Comparison of ENCODE assay signal across 15 cellular contexts in genomic region chr1:11701551-11701961, GRCh38. TPM values are rescaled to one million over a fixed set of nuclear protein-coding genes. Genes with fewer than 3 reads are reported as not detected.
A peak's percentile ranks its signal among the peaks of the same experiment; 100 is the strongest.
DNase-seq lines count a peak whose midpoint lies in the region; ATAC-seq and TF ChIP-seq lines count a peak whose summit lies in the region.
"Had no signal": no experiment of that assay in that cellular context is flagged by ENCODE, and none has a peak within 500 bp of the region (broad histone marks: within the 10 kb centered on the region; RNA-seq: fewer than 3 reads in every experiment).

No MANE protein-coding gene starts in this region.

- intact Hi-C loops in heart right ventricle (cut with DNase I), result no loop called here

- peak in 6 of 8 donors; percentile 34 to 43 (median 38) for ATAC-seq in heart right ventricle
- no peak for ATAC-seq in GM21576 (IDR thresholded peaks at IDR 0.05; ENCODE audit: unreplicated experiment)
- ATAC-seq: activated naive CD4-positive, alpha-beta T cell treated with anti-CD3 and anti-CD28 coated beads, Interleukin-2, amount 50 U/mL, for 72 hours; lower lobe of right lung had no signal

- H3K27me3 ChIP-seq in heart right ventricle (peaks cover 0 to 92% (median 71%) of the 10 kb centered on the region in 7 donors), Karpas-422 (ENCODE audit: low read length) (no peaks in the 10 kb centered on the region)

- no peak overlapping the region for H3K9ac ChIP-seq in Karpas-422 (ENCODE audit: low read length)

- no peaks in the 10 kb centered on the region for H3K9me3 ChIP-seq in heart right ventricle
- no peaks in the 10 kb centered on the region for H3K9me3 ChIP-seq in Karpas-422 (ENCODE audit: low read length)
- H3K9me3 ChIP-seq: lower lobe of right lung had no signal

- no peaks in the 10 kb centered on the region for H3K9me2 ChIP-seq in Karpas-422 (replicated peaks; ENCODE audit: insufficient read depth, low read length)

- H3K4me3 ChIP-seq in heart right ventricle (peak overlapping the region in 2 of 10 donors; percentile 8 to 21), Karpas-422 (ENCODE audit: low read length) (no peak overlapping the region)
- H3K4me3 ChIP-seq: lower lobe of right lung had no signal

- H4K20me1 ChIP-seq in Karpas-422 (ENCODE audit: insufficient read depth, low read depth, low read length), result no peaks in the 10 kb centered on the region

- H3K27ac ChIP-seq in heart right ventricle, result no peak overlapping the region
- no peak overlapping the region for H3K27ac ChIP-seq in substantia nigra (ENCODE audit: low read depth, low read length, poor library complexity, severe bottlenecking)
- H3K27ac ChIP-seq in Karpas-422 (ENCODE audit: low read length), result no peak overlapping the region
- H3K27ac ChIP-seq: lower lobe of right lung had no signal

- H3K4me2 ChIP-seq in Karpas-422 (ENCODE audit: low read depth, low read length, poor library complexity, severe bottlenecking), result no peak overlapping the region

- H3K36me3 ChIP-seq in heart right ventricle, result no peaks in the 10 kb centered on the region
- no peaks in the 10 kb centered on the region for H3K36me3 ChIP-seq in Karpas-422 (ENCODE audit: insufficient read depth, low read length)
- H3K36me3 ChIP-seq: lower lobe of right lung had no signal

- DNase-seq in DMS53 (lab: John Stamatoyannopoulos, UW), result peak; percentile 46
- no peak for DNase-seq in DMS53 treated with DMSO at 0.1 percent for 48 hours (lab: John Stamatoyannopoulos, UW; ENCODE audit: unreplicated experiment)
- peak in 53 of 56 donors; percentile 25 to 91 (median 77) for DNase-seq in amygdala (lab: John Stamatoyannopoulos, UW)
- no peak for DNase-seq in heart right ventricle
- peak in 44 of 49 donors; percentile 22 to 93 (median 68) for DNase-seq in substantia nigra (lab: John Stamatoyannopoulos, UW)
- DNase-seq in GM13977 (ENCODE audit: low spot score), result no peak
- no peak for DNase-seq in Karpas-422
- DNase-seq: 8988T; DND-41; effector memory CD4-positive, alpha-beta T cell; lower lobe of right lung; NCI-H2081 treated with DMSO at 0.1 percent for 48 hours; T1000 had no signal

- H2AFZ ChIP-seq in Karpas-422 (ENCODE audit: low read length), result no peak overlapping the region

- in situ Hi-C loops in GM13977 (cut with MboI; ENCODE audit: low pct_unique_long_range_greater_than_20kb, low sequenced_read_pairs, unreplicated experiment), result no loop called here

- no peaks in the 10 kb centered on the region for H3K79me2 ChIP-seq in Karpas-422 (ENCODE audit: low read length)

- TF ChIP-seq CTCF in heart right ventricle (IDR thresholded peaks at IDR 0.05) (no peak), GM13977 (IDR thresholded peaks at IDR 0.05; ENCODE audit: extremely low read depth, insufficient read depth, missing control alignments) (no peak)

- H3K4me1 ChIP-seq in heart right ventricle, result peaks cover 0 to 17% (median 13%) of the 10 kb centered on the region in 9 donors
- no peaks in the 10 kb centered on the region for H3K4me1 ChIP-seq in Karpas-422 (ENCODE audit: low read length)
- H3K4me1 ChIP-seq: lower lobe of right lung had no signal

- 25 to 26% methylated on average over 15 of the region's 15 CpGs for WGBS in heart right ventricle, 2 donors

RNA-seq across cellular contexts. Expression of gene DRAXIN, which starts 10.0 kb away (rescaled TPM):
- total RNA-seq in heart right ventricle, result under 1 TPM in 8 of 10 donors, not detected in 2; 0.05 to 0.18 (median 0.12) TPM
- polyA plus RNA-seq in heart right ventricle, result under 1 TPM; 0.01 to 0.07 TPM
- not detected in 2 replicates for total RNA-seq in Karpas-422 (2014; rRNA removed; shearing (Covaris generic); ENCODE audit: low replicate concordance)

RNA-seq across cellular contexts. Expression of gene MAD2L2, which starts 20.6 kb away (rescaled TPM):
- 10 to 100 TPM; 10.9 to 28.5 (median 17.0) TPM for total RNA-seq in heart right ventricle
- polyA plus RNA-seq in heart right ventricle, result 10 to 100 TPM; 16.6 to 59.0 TPM
- 89.3 and 117 TPM in 2 replicates for total RNA-seq in Karpas-422 (2014; rRNA removed; shearing (Covaris generic); ENCODE audit: low replicate concordance)

RNA-seq across cellular contexts. Expression of gene AGTRAP, which starts 34.4 kb away (rescaled TPM):
- 10 to 100 TPM; 12.9 to 37.9 (median 16.9) TPM for total RNA-seq in heart right ventricle
- 10 to 100 TPM; 21.4 to 96.7 TPM for polyA plus RNA-seq in heart right ventricle
- total RNA-seq in Karpas-422 (2014; rRNA removed; shearing (Covaris generic); ENCODE audit: low replicate concordance), result 24.3 and 24.9 TPM in 2 replicates

RNA-seq across cellular contexts. Expression of gene FBXO6, which starts 37.6 kb away (rescaled TPM):
- total RNA-seq in heart right ventricle, result 10 to 100 TPM in 1 of 10 donors, 1 to 10 TPM in 9; 4.8 to 21.7 (median 7.9) TPM
- 10 to 100 TPM in 1 of 2 donors, 1 to 10 TPM in 1; 6.0 to 12.9 TPM for polyA plus RNA-seq in heart right ventricle
- total RNA-seq in Karpas-422 (2014; rRNA removed; shearing (Covaris generic); ENCODE audit: low replicate concordance), result 0.25 and 0.60 TPM in 2 replicates

RNA-seq across cellular contexts. Expression of gene FBXO44, which starts 46.9 kb away (rescaled TPM):
- 10 to 100 TPM; 10.1 to 17.7 (median 15.8) TPM for total RNA-seq in heart right ventricle
- polyA plus RNA-seq in heart right ventricle, result 10 to 100 TPM; 14.6 to 28.2 TPM
- 0.87 TPM in 1 of 2 replicates, not detected in the other for total RNA-seq in Karpas-422 (2014; rRNA removed; shearing (Covaris generic); ENCODE audit: low replicate concordance)

Comparison
In these comparisons a context has a peak if more than half of its experiments do, and no peak if none do; other contexts are left out.
1. DNase-seq: peak in DMS53 (single experiment), amygdala (53 of 56) and substantia nigra (44 of 49); none in DMS53 treated with DMSO at 0.1 percent for 48 hours (single experiment), heart right ventricle (0 of 2), GM13977 (single experiment) and Karpas-422 (single experiment).